ENCODE assay signal across 26 cellular contexts in the genomic region with DNA sequence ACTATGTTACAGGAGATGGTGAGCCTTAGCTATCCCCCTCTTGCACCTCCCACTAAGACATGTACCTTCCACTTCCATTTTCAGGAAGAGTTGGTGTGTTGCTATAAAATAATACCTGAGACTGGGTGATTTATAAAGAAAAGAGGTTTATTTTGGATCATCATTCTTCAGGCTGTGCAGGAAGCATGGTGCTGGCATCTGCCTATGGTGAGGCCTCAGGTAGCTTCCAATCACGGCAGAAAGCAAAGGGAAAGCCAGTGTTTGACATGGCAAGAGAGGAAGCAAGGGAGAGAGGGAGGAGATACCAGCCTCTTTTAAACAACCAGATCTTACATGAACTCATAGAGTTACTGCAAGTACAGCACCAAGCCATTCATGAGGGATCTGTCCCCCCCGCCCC. TPM values are rescaled to one million over a fixed set of nuclear protein-coding genes. Genes with fewer than 3 reads are reported as not detected.
A peak's percentile ranks its signal among the peaks of the same experiment; 100 is the strongest.
DNase-seq lines count a peak whose midpoint lies in the region; ATAC-seq and TF ChIP-seq lines count a peak whose summit lies in the region.
"Had no signal": no experiment of that assay in that cellular context is flagged by ENCODE, and none has a peak within 500 bp of the region (broad histone marks: within the 10 kb centered on the region; RNA-seq: fewer than 3 reads in every experiment).

No MANE protein-coding gene starts in this region.

- no peak overlapping the region for H3K14ac ChIP-seq in mesenchymal stem cell (ENCODE audit: low read length in 2 of 2)

- WGBS in heart left ventricle, 4 donors = 91 to 100% (median 97%) methylated on average over 2 of the region's 2 CpGs
- 100% methylated on average over 1 of the region's 2 CpGs for WGBS in mesenchymal stem cell

- H3K27ac ChIP-seq in heart left ventricle (peak overlapping the region in 8 of 12 donors; percentile 46 to 77 (median 60)), ascending aorta (peak overlapping the region; percentile 15 to 64), mesenchymal stem cell (ENCODE audit: low read length, poor library complexity, severe bottlenecking) (peak overlapping the region; percentile 75), tibial artery (peak overlapping the region; percentile 53 to 62)
- H3K27ac ChIP-seq: suprapubic skin, VCaP had no signal

- TF ChIP-seq CTCF in heart left ventricle (IDR thresholded peaks at IDR 0.05) (no peak), ascending aorta (IDR thresholded peaks at IDR 0.05) (no peak), tibial artery (IDR thresholded peaks at IDR 0.05) (no peak)

- H3K4me3 ChIP-seq in heart left ventricle (no peak overlapping the region), ascending aorta (no peak overlapping the region), mesenchymal stem cell (ENCODE audit: insufficient read depth in 1 of 2, low read depth in 1 of 2, low read length in 2 of 2) (no peak overlapping the region), tibial artery (no peak overlapping the region)
- H3K4me3 ChIP-seq: GM23338, suprapubic skin had no signal

- H2BK15ac ChIP-seq in mesenchymal stem cell (ENCODE audit: low read depth, poor library complexity, severe bottlenecking) = no peak overlapping the region

- H2AFZ ChIP-seq in mesenchymal stem cell (ENCODE audit: low read depth, low read length) = no peak overlapping the region
- H2AFZ ChIP-seq: GM23338 had no signal

- H3K9ac ChIP-seq in mesenchymal stem cell (ENCODE audit: low read length) = no peak overlapping the region

- peaks cover 9% of the 10 kb centered on the region for H3K79me1 ChIP-seq in mesenchymal stem cell (replicated peaks; ENCODE audit: low read length, poor library complexity, severe bottlenecking)

- no peak for ATAC-seq in heart left ventricle
- no peak for ATAC-seq in GM18498 (IDR thresholded peaks at IDR 0.05; ENCODE audit: unreplicated experiment)
- ATAC-seq: activated CD8-positive, alpha-beta memory T cell treated with anti-CD3 and anti-CD28 coated beads, Interleukin-2, amount 10 ng/mL, durations not matched to agents 7 days and 5 days; GM23338; natural killer cell treated with Interleukin-12 subunit alpha and Interleukin-12 subunit beta and Interleukin-15 and Interleukin-18, amount 100 ng/mL, for 72 hours; stimulated activated effector memory CD8-positive, alpha-beta T cell treated with anti-CD3 and anti-CD28 coated beads, Interleukin-12 subunit alpha, Interleukin-12 subunit beta, amount 100 ng/mL, for 72 hours had no signal

- no peak overlapping the region for H2BK12ac ChIP-seq in mesenchymal stem cell (ENCODE audit: low read length in 2 of 2)

- no peak overlapping the region for H3K4me2 ChIP-seq in mesenchymal stem cell (ENCODE audit: low read length, poor library complexity, severe bottlenecking)
- H3K4me2 ChIP-seq: GM23338 had no signal

- no peak overlapping the region for H2BK120ac ChIP-seq in mesenchymal stem cell (ENCODE audit: low read depth, low read length)

- H3K36me3 ChIP-seq in heart left ventricle (peaks cover 0 to 88% (median 75%) of the 10 kb centered on the region in 9 donors), ascending aorta (peaks cover 42 to 59% of the 10 kb centered on the region in 2 donors), mesenchymal stem cell (ENCODE audit: control insufficient read depth in 1 of 2, insufficient read depth in 2 of 2, low read depth in 1 of 2, low read length in 2 of 2) (peaks cover 50 to 78% of the 10 kb centered on the region in 2 experiments), tibial artery (peaks cover 21 to 61% (median 60%) of the 10 kb centered on the region in 3 donors)

- H3K9me3 ChIP-seq in heart left ventricle (peaks cover 0 to 3% (median 0%) of the 10 kb centered on the region in 12 donors), ascending aorta (no peaks in the 10 kb centered on the region), mesenchymal stem cell (ENCODE audit: control insufficient read depth, low read length) (no peaks in the 10 kb centered on the region), tibial artery (no peaks in the 10 kb centered on the region)
- H3K9me3 ChIP-seq: suprapubic skin had no signal

- H2AK5ac ChIP-seq in mesenchymal stem cell (ENCODE audit: low read length, severe bottlenecking) = peak overlapping the region; percentile 86

- no peak overlapping the region for H3K18ac ChIP-seq in mesenchymal stem cell (ENCODE audit: low read depth in 1 of 2, low read length in 2 of 2)

- H2BK5ac ChIP-seq in mesenchymal stem cell (ENCODE audit: low read depth, low read length, poor library complexity, severe bottlenecking) = no peak overlapping the region

- no peak for DNase-seq in heart left ventricle
- no peak for DNase-seq in cardiac septum (ENCODE audit: low spot score)
- DNase-seq in ascending aorta (ENCODE audit: low spot score in 2 of 2) = no peak
- no peak for DNase-seq in mesenchymal stem cell
- DNase-seq in tibial artery = no peak
- no peak for DNase-seq in NCI-H69 (lab: John Stamatoyannopoulos, UW)
- DNase-seq in DMS79 treated with DMSO at 0.1 percent for 48 hours (lab: John Stamatoyannopoulos, UW) = no peak
- DNase-seq: 8988T; activated CD4-positive, alpha-beta T cell treated with anti-CD3 and anti-CD28 coated beads, Interleukin-2, amount 10 ng/mL, durations not matched to agents 7 days and 5 days; activated CD8-positive, alpha-beta memory T cell treated with anti-CD3 and anti-CD28 coated beads, Interleukin-2, amount 10 ng/mL, durations not matched to agents 7 days and 5 days; activated naive CD4-positive, alpha-beta T cell treated with Interleukin-2 at 50 U/mL for 16 hours; AML-193; CD4-positive, alpha-beta T cell; effector memory CD4-positive, alpha-beta T cell; foreskin melanocyte; retina; SHP77 treated with DMSO at 0.1 percent for 48 hours; stimulated activated CD4-positive, alpha-beta T cell treated with anti-CD3 and anti-CD28 coated beads, Interleukin-12 subunit alpha, Interleukin-12 subunit beta, amount 100 ng/mL, for 4 hours; stimulated activated CD4-positive, alpha-beta T cell treated with anti-CD3 and anti-CD28 coated beads, Interleukin-4, amount 100 ng/mL, for 24 hours; T-helper 9 cell had no signal

- no peak overlapping the region for H4K8ac ChIP-seq in mesenchymal stem cell (ENCODE audit: low read length)

- no peak for TF ChIP-seq POLR2A in heart left ventricle (IDR thresholded peaks at IDR 0.05)

- H3K4me1 ChIP-seq in heart left ventricle (peaks cover 0 to 25% (median 7%) of the 10 kb centered on the region in 12 donors), ascending aorta (peaks cover 0 to 19% of the 10 kb centered on the region in 2 donors), mesenchymal stem cell (ENCODE audit: control insufficient read depth, insufficient read depth, low read depth, low read length) (peaks cover 12% of the 10 kb centered on the region), tibial artery (peaks cover 0 to 37% (median 22%) of the 10 kb centered on the region in 4 donors)

- intact Hi-C loops in heart left ventricle (cut with DNase I) (no loop called here), cardiac septum (cut with DNase I) (no loop called here), ascending aorta (cut with DNase I) (loop anchor here (2.0 kb wide), 1 partner anchor 31 kb away; a partner anchor contains a TSS), tibial artery (cut with DNase I; ENCODE audit: low total_unique reads) (no loop called here)

- H3K27me3 ChIP-seq in heart left ventricle (no peaks in the 10 kb centered on the region), ascending aorta (no peaks in the 10 kb centered on the region), mesenchymal stem cell (ENCODE audit: control insufficient read depth in 1 of 2, insufficient read depth in 1 of 2, low read length in 2 of 2) (no peaks in the 10 kb centered on the region), tibial artery (no peaks in the 10 kb centered on the region)
- H3K27me3 ChIP-seq: suprapubic skin had no signal

- no peak overlapping the region for H4K91ac ChIP-seq in mesenchymal stem cell (ENCODE audit: low read length)

- no peak overlapping the region for H3K23ac ChIP-seq in mesenchymal stem cell (ENCODE audit: low read length in 2 of 2)

- no peak overlapping the region for H3K4ac ChIP-seq in mesenchymal stem cell (ENCODE audit: low read depth in 1 of 2, low read length in 2 of 2)

RNA-seq across cellular contexts. Expression of a gene that starts 32.2 kb away (rescaled TPM):
- 10 to 100 TPM; 17.8 to 38.1 (median 26.8) TPM for total RNA-seq in heart left ventricle
- polyA plus RNA-seq in heart left ventricle = 10 to 100 TPM; 32.3 to 38.7 TPM
- 27.5 TPM for total RNA-seq in cardiac septum
- total RNA-seq in ascending aorta = 40.7 TPM
- polyA plus RNA-seq in mesenchymal stem cell (2013, experiment 1 of 2) = 40.8 TPM
- polyA plus RNA-seq in mesenchymal stem cell (2013, experiment 2 of 2) = 38.6 TPM

RNA-seq across cellular contexts. Expression of a gene that starts 32.3 kb away (rescaled TPM):
- total RNA-seq in heart left ventricle (100 to 1,000 TPM in 7 of 9 donors, 10 to 100 TPM in 2; 50.7 to 306 (median 144) TPM), cardiac septum (238 TPM), ascending aorta (4.7 TPM)
- polyA plus RNA-seq in heart left ventricle = 100 to 1,000 TPM in 1 of 2 donors, 10 to 100 TPM in 1; 12.8 to 448 TPM
- polyA plus RNA-seq in mesenchymal stem cell (2013, experiment 1 of 2) = 0.10 TPM
- polyA plus RNA-seq in mesenchymal stem cell (2013, experiment 2 of 2) = 0.08 TPM

RNA-seq across cellular contexts. Expression of a gene that starts 47.0 kb away (rescaled TPM):
- total RNA-seq in heart left ventricle = 100 to 1,000 TPM in 4 of 9 donors, 10 to 100 TPM in 5; 87.1 to 113 (median 99.7) TPM
- 100 to 1,000 TPM in 1 of 2 donors, 10 to 100 TPM in 1; 72.6 to 117 TPM for polyA plus RNA-seq in heart left ventricle
- 73.8 TPM for total RNA-seq in cardiac septum
- total RNA-seq in ascending aorta = 156 TPM
- 76.1 TPM for polyA plus RNA-seq in mesenchymal stem cell (2013, experiment 1 of 2)
- 72.3 TPM for polyA plus RNA-seq in mesenchymal stem cell (2013, experiment 2 of 2)

RNA-seq across cellular contexts. Expression of a gene that starts 50.8 kb away (rescaled TPM):
- total RNA-seq in heart left ventricle = 10 to 100 TPM in 8 of 9 donors, 1 to 10 TPM in 1; 7.9 to 30.7 (median 17.5) TPM
- 10 to 100 TPM; 13.0 to 22.1 TPM for polyA plus RNA-seq in heart left ventricle
- total RNA-seq in cardiac septum = 20.1 TPM
- 25.5 TPM for total RNA-seq in ascending aorta
- polyA plus RNA-seq in mesenchymal stem cell (2013, experiment 1 of 2) = 15.1 TPM
- polyA plus RNA-seq in mesenchymal stem cell (2013, experiment 2 of 2) = 14.4 TPM
